In the genomic region with DNA sequence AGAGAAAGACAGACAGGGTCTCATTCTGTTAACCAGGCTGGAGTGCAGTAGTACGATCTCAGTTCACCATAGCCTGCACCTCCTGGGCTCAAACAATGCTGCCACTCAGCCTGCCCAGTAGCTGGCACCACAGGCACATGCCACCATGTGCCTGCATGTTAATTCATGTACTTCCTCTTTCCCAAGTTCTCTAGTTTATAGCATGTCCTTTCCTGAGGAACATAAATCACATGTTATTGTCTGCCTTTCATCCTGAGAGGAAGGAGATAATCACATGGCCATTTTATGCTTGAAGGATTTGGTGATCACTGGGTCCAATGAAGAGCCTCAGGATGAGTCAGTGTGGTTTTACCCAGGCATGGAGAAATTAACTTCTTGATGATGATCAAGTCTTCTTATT, we compare ENCODE assay signal across 2 cellular contexts.
TF ChIP-seq lines count a peak whose summit lies in the region.

No MANE protein-coding gene starts in this region.

TF ChIP-seq in liver, 16 proteins besides CTCF, POLR2A, EP300 and RAD21:
- TF ChIP-seq, protein P1, sequence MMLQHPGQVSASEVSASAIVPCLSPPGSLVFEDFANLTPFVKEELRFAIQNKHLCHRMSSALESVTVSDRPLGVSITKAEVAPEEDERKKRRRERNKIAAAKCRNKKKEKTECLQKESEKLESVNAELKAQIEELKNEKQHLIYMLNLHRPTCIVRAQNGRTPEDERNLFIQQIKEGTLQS (IDR thresholded peaks at IDR 0.05) = no peak
- no peak for TF ChIP-seq FOXA1 (IDR thresholded peaks at IDR 0.05)
- TF ChIP-seq, protein P2, sequence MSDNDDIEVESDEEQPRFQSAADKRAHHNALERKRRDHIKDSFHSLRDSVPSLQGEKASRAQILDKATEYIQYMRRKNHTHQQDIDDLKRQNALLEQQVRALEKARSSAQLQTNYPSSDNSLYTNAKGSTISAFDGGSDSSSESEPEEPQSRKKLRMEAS (IDR thresholded peaks at IDR 0.05) = peak; percentile 33

TF ChIP-seq in HepG2, 621 proteins besides CTCF, POLR2A, EP300 and RAD21:
- TF ChIP-seq NAIF1 (CRISPR knock-in tag; IDR thresholded peaks at IDR 0.05; ENCODE audit: borderline replicate concordance) (no peak), NCOA2 (CRISPR knock-in tag; IDR thresholded peaks at IDR 0.05) (no peak), ZFP90 (CRISPR knock-in tag; IDR thresholded peaks at IDR 0.05; ENCODE audit: borderline replicate concordance) (no peak), ZNF567 (CRISPR knock-in tag; IDR thresholded peaks at IDR 0.05; ENCODE audit: borderline replicate concordance) (no peak), MXD4 (CRISPR knock-in tag; IDR thresholded peaks at IDR 0.05) (no peak), PPARG (CRISPR knock-in tag; conservative IDR thresholded peaks at IDR 0.05) (no peak), MIER3 (CRISPR knock-in tag; IDR thresholded peaks at IDR 0.05; ENCODE audit: borderline replicate concordance) (no peak), MZF1 (CRISPR knock-in tag; IDR thresholded peaks at IDR 0.05; ENCODE audit: borderline replicate concordance) (no peak), THAP11 (CRISPR knock-in tag; IDR thresholded peaks at IDR 0.05) (no peak), TBP (CRISPR knock-in tag; IDR thresholded peaks at IDR 0.05) (no peak), ATF7 (IDR thresholded peaks at IDR 0.05) (no peak), ATF7 (CRISPR knock-in tag; IDR thresholded peaks at IDR 0.05) (no peak), NFKBIZ (CRISPR knock-in tag; IDR thresholded peaks at IDR 0.05) (no peak), ZNF530 (CRISPR knock-in tag; IDR thresholded peaks at IDR 0.05; ENCODE audit: low read depth) (no peak), TBL1XR1 (IDR thresholded peaks at IDR 0.05; ENCODE audit: borderline replicate concordance, low read length, partially characterized antibody) (no peak)
- TF ChIP-seq, protein P3, sequence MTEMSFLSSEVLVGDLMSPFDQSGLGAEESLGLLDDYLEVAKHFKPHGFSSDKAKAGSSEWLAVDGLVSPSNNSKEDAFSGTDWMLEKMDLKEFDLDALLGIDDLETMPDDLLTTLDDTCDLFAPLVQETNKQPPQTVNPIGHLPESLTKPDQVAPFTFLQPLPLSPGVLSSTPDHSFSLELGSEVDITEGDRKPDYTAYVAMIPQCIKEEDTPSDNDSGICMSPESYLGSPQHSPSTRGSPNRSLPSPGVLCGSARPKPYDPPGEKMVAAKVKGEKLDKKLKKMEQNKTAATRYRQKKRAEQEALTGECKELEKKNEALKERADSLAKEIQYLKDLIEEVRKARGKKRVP (CRISPR knock-in tag; IDR thresholded peaks at IDR 0.05) = no peak
- TF ChIP-seq, protein P4, sequence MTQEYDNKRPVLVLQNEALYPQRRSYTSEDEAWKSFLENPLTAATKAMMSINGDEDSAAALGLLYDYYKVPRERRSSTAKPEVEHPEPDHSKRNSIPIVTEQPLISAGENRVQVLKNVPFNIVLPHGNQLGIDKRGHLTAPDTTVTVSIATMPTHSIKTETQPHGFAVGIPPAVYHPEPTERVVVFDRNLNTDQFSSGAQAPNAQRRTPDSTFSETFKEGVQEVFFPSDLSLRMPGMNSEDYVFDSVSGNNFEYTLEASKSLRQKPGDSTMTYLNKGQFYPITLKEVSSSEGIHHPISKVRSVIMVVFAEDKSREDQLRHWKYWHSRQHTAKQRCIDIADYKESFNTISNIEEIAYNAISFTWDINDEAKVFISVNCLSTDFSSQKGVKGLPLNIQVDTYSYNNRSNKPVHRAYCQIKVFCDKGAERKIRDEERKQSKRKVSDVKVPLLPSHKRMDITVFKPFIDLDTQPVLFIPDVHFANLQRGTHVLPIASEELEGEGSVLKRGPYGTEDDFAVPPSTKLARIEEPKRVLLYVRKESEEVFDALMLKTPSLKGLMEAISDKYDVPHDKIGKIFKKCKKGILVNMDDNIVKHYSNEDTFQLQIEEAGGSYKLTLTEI (CRISPR knock-in tag; conservative IDR thresholded peaks at IDR 0.05) = no peak
- TF ChIP-seq, protein P5, sequence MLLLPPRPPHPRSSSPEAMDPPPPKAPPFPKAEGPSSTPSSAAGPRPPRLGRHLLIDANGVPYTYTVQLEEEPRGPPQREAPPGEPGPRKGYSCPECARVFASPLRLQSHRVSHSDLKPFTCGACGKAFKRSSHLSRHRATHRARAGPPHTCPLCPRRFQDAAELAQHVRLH (CRISPR knock-in tag; IDR thresholded peaks at IDR 0.05; ENCODE audit: borderline replicate concordance, low read depth) = no peak
- TF ChIP-seq, protein P6, sequence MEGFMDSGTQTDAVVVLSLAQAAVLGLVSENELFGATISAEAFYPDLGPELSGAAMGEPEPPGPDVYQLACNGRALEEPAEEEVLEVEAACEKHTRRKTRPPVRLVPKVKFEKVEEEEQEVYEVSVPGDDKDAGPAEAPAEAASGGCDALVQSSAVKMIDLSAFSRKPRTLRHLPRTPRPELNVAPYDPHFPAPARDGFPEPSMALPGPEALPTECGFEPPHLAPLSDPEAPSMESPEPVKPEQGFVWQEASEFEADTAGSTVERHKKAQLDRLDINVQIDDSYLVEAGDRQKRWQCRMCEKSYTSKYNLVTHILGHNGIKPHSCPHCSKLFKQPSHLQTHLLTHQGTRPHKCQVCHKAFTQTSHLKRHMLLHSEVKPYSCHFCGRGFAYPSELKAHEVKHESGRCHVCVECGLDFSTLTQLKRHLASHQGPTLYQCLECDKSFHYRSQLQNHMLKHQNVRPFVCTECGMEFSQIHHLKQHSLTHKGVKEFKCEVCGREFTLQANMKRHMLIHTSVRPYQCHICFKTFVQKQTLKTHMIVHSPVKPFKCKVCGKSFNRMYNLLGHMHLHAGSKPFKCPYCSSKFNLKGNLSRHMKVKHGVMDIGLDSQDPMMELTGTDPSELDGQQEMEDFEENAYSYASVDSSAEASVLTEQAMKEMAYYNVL (CRISPR knock-in tag; IDR thresholded peaks at IDR 0.05; ENCODE audit: borderline replicate concordance) = no peak
- TF ChIP-seq, protein P7, sequence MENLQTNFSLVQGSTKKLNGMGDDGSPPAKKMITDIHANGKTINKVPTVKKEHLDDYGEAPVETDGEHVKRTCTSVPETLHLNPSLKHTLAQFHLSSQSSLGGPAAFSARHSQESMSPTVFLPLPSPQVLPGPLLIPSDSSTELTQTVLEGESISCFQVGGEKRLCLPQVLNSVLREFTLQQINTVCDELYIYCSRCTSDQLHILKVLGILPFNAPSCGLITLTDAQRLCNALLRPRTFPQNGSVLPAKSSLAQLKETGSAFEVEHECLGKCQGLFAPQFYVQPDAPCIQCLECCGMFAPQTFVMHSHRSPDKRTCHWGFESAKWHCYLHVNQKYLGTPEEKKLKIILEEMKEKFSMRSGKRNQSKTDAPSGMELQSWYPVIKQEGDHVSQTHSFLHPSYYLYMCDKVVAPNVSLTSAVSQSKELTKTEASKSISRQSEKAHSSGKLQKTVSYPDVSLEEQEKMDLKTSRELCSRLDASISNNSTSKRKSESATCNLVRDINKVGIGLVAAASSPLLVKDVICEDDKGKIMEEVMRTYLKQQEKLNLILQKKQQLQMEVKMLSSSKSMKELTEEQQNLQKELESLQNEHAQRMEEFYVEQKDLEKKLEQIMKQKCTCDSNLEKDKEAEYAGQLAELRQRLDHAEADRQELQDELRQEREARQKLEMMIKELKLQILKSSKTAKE (CRISPR knock-in tag; IDR thresholded peaks at IDR 0.05; ENCODE audit: borderline replicate concordance) = no peak
TF ChIP-seq in HepG2: peak in this region for 0.
